ENCODE assay signal across 10 cellular contexts in genomic region chr19:58054792-58055482, GRCh38. TPM values are rescaled to one million over a fixed set of nuclear protein-coding genes. Genes with fewer than 3 reads are reported as not detected.
A peak's percentile ranks its signal among the peaks of the same experiment; 100 is the strongest.
DNase-seq lines count a peak whose midpoint lies in the region; TF ChIP-seq lines count a peak whose summit lies in the region.
"Had no signal": no experiment of that assay in that cellular context is flagged by ENCODE, and none has a peak within 500 bp of the region (broad histone marks: within the 10 kb centered on the region; RNA-seq: fewer than 3 reads in every experiment).

No MANE protein-coding gene starts in this region.

- H3K27ac Mint-ChIP-seq in Calu3 (ENCODE audit: unreplicated experiment) = no peak overlapping the region

- intact Hi-C loops in Calu3 (cut with micrococcal nuclease; ENCODE audit: unreplicated experiment) = no loop called here

- peaks cover 10% of the 10 kb centered on the region for H3K9me3 Mint-ChIP-seq in Calu3 (ENCODE audit: low read depth, unreplicated experiment)

- peak overlapping the region; percentile 5 to 26 for H3K4me3 ChIP-seq in cardiac fibroblast (replicated peaks in 1 of 2; ENCODE audit: low read depth in 2 of 2, low read length in 2 of 2)

- no peak for TF ChIP-seq CTCF in cardiac fibroblast (IDR thresholded peaks at IDR 0.05; ENCODE audit: low read depth, low read length)
- TF ChIP-seq CTCF in Calu3 (IDR thresholded peaks at IDR 0.05; ENCODE audit: unreplicated experiment) = no peak

- no peaks in the 10 kb centered on the region for H3K27me3 Mint-ChIP-seq in Calu3 (ENCODE audit: unreplicated experiment)

- no peaks in the 10 kb centered on the region for H3K4me1 Mint-ChIP-seq in Calu3 (ENCODE audit: low read depth, unreplicated experiment)

- no peak overlapping the region for H3K4me3 Mint-ChIP-seq in Calu3 (ENCODE audit: low read depth, unreplicated experiment)

- CTCF ChIA-PET in Calu3 (lab: Charles Lee) = no interaction called here

- peaks cover 5% of the 10 kb centered on the region for H3K36me3 Mint-ChIP-seq in Calu3 (ENCODE audit: insufficient read depth, unreplicated experiment)

- BruUV-seq in Calu3 (replicated peaks; lab: Mats Ljungman, UMichigan) = no TSS peak

- DNase-seq in KG1 (lab: John Stamatoyannopoulos, UW) (peak; percentile 16), cardiac fibroblast (ENCODE audit: low read depth in 2 of 2) (peak; percentile 19 to 29), left kidney (ENCODE audit: low read depth, low spot score) (peak; percentile 81), superior temporal gyrus (ENCODE audit: extremely low spot score) (peak; percentile 79), NCI-H1105 (lab: John Stamatoyannopoulos, UW) (no peak), NCI-H2196 (lab: John Stamatoyannopoulos, UW; ENCODE audit: unreplicated experiment) (no peak), Calu3 (no peak)
- DNase-seq: activated CD8-positive, alpha-beta memory T cell treated with anti-CD3 and anti-CD28 coated beads, Interleukin-2, amount 50 U/mL, for 48 hours; NCI-H345 had no signal

RNA-seq across cellular contexts. Expression of gene ZNF135, which starts 4.1 kb away (rescaled TPM):
- not detected in 2 replicates for total RNA-seq in Calu3 (2022)

RNA-seq across cellular contexts. Expression of gene ZSCAN1, which starts 21.1 kb away (rescaled TPM):
- not detected in 2 replicates for total RNA-seq in Calu3 (2022)
- total RNA-seq: osteocyte had no signal

RNA-seq across cellular contexts. Expression of gene ZSCAN18, which starts 43.1 kb away (rescaled TPM):
- 45.3 and 45.8 TPM in 2 replicates for total RNA-seq in Calu3 (2022)

RNA-seq across cellular contexts. Expression of gene ZNF606, which starts 52.3 kb away (rescaled TPM):
- 23.5 and 24.8 TPM in 2 replicates for total RNA-seq in Calu3 (2022)

Comparison
In these comparisons a context has a peak if more than half of its experiments do, and no peak if none do; other contexts are left out.
1. DNase-seq: peak in KG1 (single experiment), cardiac fibroblast (2 of 2), left kidney (single experiment) and superior temporal gyrus (single experiment); none in NCI-H1105 (single experiment), NCI-H2196 (single experiment) and Calu3 (single experiment).